20 cellular contexts compared by ENCODE assay signal in genomic region chr4:84384801-84385582, GRCh38.
"Had no signal": no experiment of that assay in that cellular context is flagged by ENCODE, and none has a peak within 500 bp of the region (broad histone marks: within the 10 kb centered on the region; RNA-seq: fewer than 3 reads in every experiment).

No MANE protein-coding gene starts in this region.

- ATAC-seq: gastroesophageal sphincter; naive thymus-derived CD4-positive, alpha-beta T cell; stimulated activated naive B cell treated with anti-CD40 and anti-IgM and Interleukin-4, amounts not matched to agents 10 μg/mL and 1 μg/mL and 100 μg/mL, for 72 hours; stimulated activated naive CD8-positive, alpha-beta T cell treated with anti-CD3 and anti-CD28 coated beads, Interleukin-15, amount 100 ng/mL, for 72 hours had no signal

- H3K36me3 Mint-ChIP-seq: stimulated activated naive B cell treated with anti-CD40 and anti-IgM and Interleukin-4, amounts not matched to agents 10 μg/mL and 1 μg/mL and 100 μg/mL, for 72 hours had no signal

- H3K4me3 ChIP-seq: esophagus squamous epithelium, gastroesophageal sphincter, ovary, right atrium auricular region, sigmoid colon, skin epidermis, thoracic aorta, transverse colon had no signal

- H3K4me3 Mint-ChIP-seq: dendritic cell treated with granulocyte-macrophage colony-stimulating factor and Interleukin-4, amounts not matched to agents 40 ng/mL and 50 ng/mL, for 4 days; naive thymus-derived CD4-positive, alpha-beta T cell; neural crest cell; stimulated activated naive B cell treated with anti-CD40 and anti-IgM and Interleukin-4, amounts not matched to agents 10 μg/mL and 1 μg/mL and 100 μg/mL, for 72 hours; stimulated activated naive CD8-positive, alpha-beta T cell treated with anti-CD3 and anti-CD28 coated beads, Interleukin-15, amount 100 ng/mL, for 72 hours had no signal

- H3K4me1 ChIP-seq: esophagus squamous epithelium, right atrium auricular region, sigmoid colon, transverse colon had no signal

- FAIRE-seq: colon had no signal

- H3K27ac ChIP-seq: esophagus squamous epithelium, gastroesophageal sphincter, ovary, right atrium auricular region, sigmoid colon, skin epidermis, thoracic aorta, transverse colon had no signal

- DNase-seq: esophagus squamous epithelium; foreskin fibroblast; glutamatergic neuron; mammary epithelial cell; naive thymus-derived CD4-positive, alpha-beta T cell; nucleus accumbens; ovary; sigmoid colon; stimulated activated CD4-positive, alpha-beta T cell treated with anti-CD3 and anti-CD28 coated beads, Interleukin-2, amount 100 ng/mL, for 24 hours; stimulated activated CD4-positive, alpha-beta T cell treated with anti-CD3 and anti-CD28 coated beads, Interleukin-4, amount 100 ng/mL, for 4 hours; stimulated activated naive B cell treated with anti-CD40 and anti-IgM and Interleukin-4, amounts not matched to agents 10 μg/mL and 1 μg/mL and 100 μg/mL, for 72 hours; stimulated activated naive CD8-positive, alpha-beta T cell treated with anti-CD3 and anti-CD28 coated beads, Interleukin-15, amount 100 ng/mL, for 72 hours; transverse colon had no signal

- H3K9me3 ChIP-seq: esophagus squamous epithelium, gastroesophageal sphincter, right atrium auricular region, sigmoid colon, thoracic aorta, transverse colon had no signal

- H3K4me1 Mint-ChIP-seq: naive thymus-derived CD4-positive, alpha-beta T cell; stimulated activated naive B cell treated with anti-CD40 and anti-IgM and Interleukin-4, amounts not matched to agents 10 μg/mL and 1 μg/mL and 100 μg/mL, for 72 hours; stimulated activated naive CD8-positive, alpha-beta T cell treated with anti-CD3 and anti-CD28 coated beads, Interleukin-15, amount 100 ng/mL, for 72 hours had no signal

- H3K27me3 ChIP-seq: esophagus squamous epithelium, gastroesophageal sphincter, ovary, right atrium auricular region, sigmoid colon, transverse colon had no signal

- H3K9me3 Mint-ChIP-seq: dendritic cell treated with granulocyte-macrophage colony-stimulating factor and Interleukin-4, amounts not matched to agents 40 ng/mL and 50 ng/mL, for 4 days; neural crest cell had no signal

- H3K36me3 ChIP-seq: esophagus squamous epithelium, gastroesophageal sphincter, ovary, right atrium auricular region, sigmoid colon, thoracic aorta, transverse colon had no signal

- H3K27ac Mint-ChIP-seq: dendritic cell treated with granulocyte-macrophage colony-stimulating factor and Interleukin-4, amounts not matched to agents 40 ng/mL and 50 ng/mL, for 4 days; naive thymus-derived CD4-positive, alpha-beta T cell; stimulated activated naive B cell treated with anti-CD40 and anti-IgM and Interleukin-4, amounts not matched to agents 10 μg/mL and 1 μg/mL and 100 μg/mL, for 72 hours; stimulated activated naive CD8-positive, alpha-beta T cell treated with anti-CD3 and anti-CD28 coated beads, Interleukin-15, amount 100 ng/mL, for 72 hours had no signal
